ENCODE assay signal across 1 cellular context in genomic region chr2:201404699-201405275, GRCh38.
TF ChIP-seq lines count a peak whose summit lies in the region.

No MANE protein-coding gene starts in this region.

TF ChIP-seq in K562, 482 proteins besides CTCF, POLR2A, EP300 and RAD21:
- TF ChIP-seq TBP (optimal IDR thresholded peaks at IDR 0.05; ENCODE audit: low read depth, low read length) (no peak), BRD9 (IDR thresholded peaks at IDR 0.05; ENCODE audit: low read depth, partially characterized antibody) (peak; percentile 29), TEAD4 (IDR thresholded peaks at IDR 0.05; ENCODE audit: low read length) (peak; percentile 9; the same call in 1 of the 2 replicates), TEAD4 (CRISPR knock-in tag; IDR thresholded peaks at IDR 0.05; ENCODE audit: borderline replicate concordance) (no peak), ZNF592 (IDR thresholded peaks at IDR 0.05) (peak; percentile 48; the same call in 1 of the 2 replicates), FOXK2 (conservative IDR thresholded peaks at IDR 0.05 in 1 of 2, IDR thresholded peaks at IDR 0.05 in 1 of 2; ENCODE audit: low read depth in 2 of 2) (0 out of 4 replicates have a peak, but pooled peaks of 1 of the 2 experiments have one; percentile 15), CREB1 (IDR thresholded peaks at IDR 0.05) (no peak), CREB1 (CRISPR knock-in tag; IDR thresholded peaks at IDR 0.05) (no peak), MLLT1 (IDR thresholded peaks at IDR 0.05) (peak in 1 of 2 experiments; percentile 51; a peak in 2 of 4 replicates), HDAC1 (IDR thresholded peaks at IDR 0.05) (0 out of 4 replicates have a peak, but pooled peaks of 1 of the 2 experiments have one; percentile 25), PPARD (CRISPR knock-in tag; IDR thresholded peaks at IDR 0.05) (no peak), TAL1 (IDR thresholded peaks at IDR 0.05) (0 out of 2 replicates have a peak, but pooled peaks have one; percentile 5), POLR2H (tag; IDR thresholded peaks at IDR 0.05; ENCODE audit: low read depth) (peak; percentile 19; the same call in 1 of the 2 replicates), ARNT (IDR thresholded peaks at IDR 0.05) (0 out of 4 replicates have a peak, but pooled peaks of 1 of the 2 experiments have one; percentile 29), DMBX1 (CRISPR knock-in tag; IDR thresholded peaks at IDR 0.05; ENCODE audit: borderline replicate concordance) (peak; percentile 17; the same call in 1 of the 2 replicates), ZNF551 (CRISPR knock-in tag; IDR thresholded peaks at IDR 0.05) (no peak), HMBOX1 (IDR thresholded peaks at IDR 0.05) (peak; percentile 59), MNT (conservative IDR thresholded peaks at IDR 0.05) (peak in 1 of 2 experiments; percentile 31; a peak in 1 of 4 replicates), EP400 (IDR thresholded peaks at IDR 0.05) (0 out of 2 replicates have a peak, but pooled peaks have one; percentile 23)
